Comparison of ENCODE assay signal across 9 cellular contexts in genomic region chr5:172769324-172769597, GRCh38. TPM values are rescaled to one million over a fixed set of nuclear protein-coding genes. Genes with fewer than 3 reads are reported as not detected.
DNase-seq lines count a peak whose midpoint lies in the region; ATAC-seq, FAIRE-seq and TF ChIP-seq lines count a peak whose summit lies in the region.
"Had no signal": no experiment of that assay in that cellular context is flagged by ENCODE, and none has a peak within 500 bp of the region (broad histone marks: within the 10 kb centered on the region; RNA-seq: fewer than 3 reads in every experiment).

No MANE protein-coding gene starts in this region.

- no peaks in the 10 kb centered on the region for H4K20me1 ChIP-seq in fibroblast of lung (ENCODE audit: control insufficient read depth, extremely low read depth, insufficient read depth, low read length)

- H3K36me3 Mint-ChIP-seq in CD4-positive, alpha-beta memory T cell, result peaks cover 29 to 51% of the 10 kb centered on the region in 2 donors

- peak overlapping the region; percentile 95 to 100 (median 99) for H3K27ac Mint-ChIP-seq in CD4-positive, alpha-beta memory T cell

- H3K4me3 ChIP-seq in CD4-positive, alpha-beta memory T cell (ENCODE audit: low read length in 2 of 2), result peak overlapping the region; percentile 83 to 92
- peak overlapping the region; percentile 98 for H3K4me3 ChIP-seq in SJCRH30
- H3K4me3 ChIP-seq in fibroblast of lung (replicated peaks in 1 of 4; ENCODE audit: control extremely low read depth in 1 of 4, insufficient read depth in 1 of 4, low read depth in 3 of 4, low read length in 4 of 4), result peak overlapping the region; percentile 55 to 100 (median 74)
- peak overlapping the region; percentile 99 for H3K4me3 ChIP-seq in parathyroid adenoma (ENCODE audit: low read depth, low read length)

- H2AFZ ChIP-seq in fibroblast of lung (ENCODE audit: low read length) (no peak overlapping the region), parathyroid adenoma (peak overlapping the region; percentile 10)

- H3K79me2 ChIP-seq in fibroblast of lung (ENCODE audit: control insufficient read depth, insufficient read depth, low read length) (peaks cover 36% of the 10 kb centered on the region), parathyroid adenoma (peaks cover 21% of the 10 kb centered on the region)

- CTCF ChIA-PET in CD4-positive, alpha-beta memory T cell (lab: Charles Lee; ENCODE audit: partially characterized antibody), result interaction anchor here (0.6 to 5.3 kb wide), 6 partner anchors 9 to 190 kb away, joined by 3 to 68 read pairs (median 4); partner anchors contain the start of gene RPL26L1

- H3K4me3 Mint-ChIP-seq in CD4-positive, alpha-beta memory T cell, result peak overlapping the region; percentile 86 to 96 (median 94)

- no peak for ATAC-seq in HG03097 (IDR thresholded peaks at IDR 0.05; ENCODE audit: low FRiP score, unreplicated experiment)
- ATAC-seq in HG02678 (IDR thresholded peaks at IDR 0.05; ENCODE audit: unreplicated experiment), result no peak

- H3K9ac ChIP-seq in fibroblast of lung (ENCODE audit: insufficient read depth, low read length) (peak overlapping the region; percentile 99), parathyroid adenoma (peak overlapping the region; percentile 100)

- DNase-seq in CD4-positive, alpha-beta memory T cell, result peak in 1 of 5 donors; percentile 65
- DNase-seq in SJCRH30 (no peak), fibroblast of lung (ENCODE audit: low read depth in 2 of 2) (no peak), D721Med (ENCODE audit: insufficient read length, low spot score) (no peak), H4 (ENCODE audit: low spot score) (no peak)

- peaks cover 71% of the 10 kb centered on the region for H3K4me1 ChIP-seq in CD4-positive, alpha-beta memory T cell (ENCODE audit: insufficient read depth, low read length)
- peaks cover 29% of the 10 kb centered on the region for H3K4me1 ChIP-seq in SJCRH30
- H3K4me1 ChIP-seq in fibroblast of lung (ENCODE audit: control insufficient read depth, extremely low read depth, insufficient read depth, low read length), result peaks cover 20% of the 10 kb centered on the region
- peaks cover 51% of the 10 kb centered on the region for H3K4me1 ChIP-seq in parathyroid adenoma

- H3K9me3 Mint-ChIP-seq in CD4-positive, alpha-beta memory T cell, result peaks cover 0 to 37% (median 0%) of the 10 kb centered on the region in 8 donors

- H3K27me3 Mint-ChIP-seq in CD4-positive, alpha-beta memory T cell, result peaks cover 0 to 4% of the 10 kb centered on the region in 2 donors

- peak overlapping the region; percentile 100 for H3K27ac ChIP-seq in CD4-positive, alpha-beta memory T cell (ENCODE audit: low read depth, low read length)
- H3K27ac ChIP-seq in SJCRH30, result no peak overlapping the region
- peak overlapping the region; percentile 91 for H3K27ac ChIP-seq in fibroblast of lung (ENCODE audit: insufficient read depth, low read length)
- peak overlapping the region; percentile 100 for H3K27ac ChIP-seq in parathyroid adenoma

- H3K27me3 ChIP-seq in CD4-positive, alpha-beta memory T cell (ENCODE audit: insufficient read depth, low read length), result no peaks in the 10 kb centered on the region
- H3K27me3 ChIP-seq in SJCRH30 (no peaks in the 10 kb centered on the region), fibroblast of lung (ENCODE audit: control insufficient read depth, insufficient read depth, low read length) (no peaks in the 10 kb centered on the region), parathyroid adenoma (ENCODE audit: control insufficient read depth, insufficient read depth, low read length) (no peaks in the 10 kb centered on the region)

- intact Hi-C loops in CD4-positive, alpha-beta memory T cell (cut with micrococcal nuclease), result loop anchor here (5.0 kb wide), 1 partner anchor 487 kb away; the partner anchor contains the start of gene UBTD2

- POLR2A ChIA-PET in CD4-positive, alpha-beta memory T cell (lab: Charles Lee; ENCODE audit: partially characterized antibody), result interaction anchor here (0.9 to 5.2 kb wide), 9 partner anchors 9 to 163 kb away, joined by 3 to 114 read pairs (median 44); partner anchors contain the start of gene ERGIC1

- peaks cover 22% of the 10 kb centered on the region for H3K36me3 ChIP-seq in CD4-positive, alpha-beta memory T cell (ENCODE audit: insufficient read depth, low read length)
- H3K36me3 ChIP-seq in SJCRH30 (peaks cover 20% of the 10 kb centered on the region), fibroblast of lung (ENCODE audit: control insufficient read depth, insufficient read depth, low read length) (peaks cover 15% of the 10 kb centered on the region), parathyroid adenoma (ENCODE audit: control insufficient read depth, insufficient read depth, low read length) (peaks cover 25% of the 10 kb centered on the region)

- no peaks in the 10 kb centered on the region for H3K9me3 ChIP-seq in CD4-positive, alpha-beta memory T cell (ENCODE audit: control insufficient read depth in 1 of 2, low read length in 2 of 2)
- H3K9me3 ChIP-seq in SJCRH30 (replicated peaks) (no peaks in the 10 kb centered on the region), fibroblast of lung (ENCODE audit: control insufficient read depth, insufficient read depth, low read depth, low read length) (no peaks in the 10 kb centered on the region), parathyroid adenoma (ENCODE audit: control insufficient read depth, low read length) (no peaks in the 10 kb centered on the region)

- no peak for TF ChIP-seq CTCF in fibroblast of lung (conservative IDR thresholded peaks at IDR 0.05 in 1 of 2, IDR thresholded peaks at IDR 0.05 in 1 of 2; ENCODE audit: low read depth in 1 of 2, low read length in 2 of 2)
- no peak for TF ChIP-seq CTCF in parathyroid adenoma (IDR thresholded peaks at IDR 0.05)
- TF ChIP-seq CTCF in D721Med (IDR thresholded peaks at IDR 0.05; ENCODE audit: insufficient read depth, missing control alignments), result no peak

- peaks cover 57 to 92% (median 67%) of the 10 kb centered on the region in 4 donors for H3K4me1 Mint-ChIP-seq in CD4-positive, alpha-beta memory T cell

- H3K4me2 ChIP-seq in fibroblast of lung (ENCODE audit: extremely low read depth, insufficient read depth, low read length) (peak overlapping the region; percentile 88), parathyroid adenoma (ENCODE audit: low read length) (peak overlapping the region; percentile 99)

- FAIRE-seq in D721Med (lab: Jason Lieb, UNC), result no peak
- FAIRE-seq: urothelium cell line had no signal

RNA-seq across cellular contexts. Expression of gene DUSP1, which starts 1.7 kb away (rescaled TPM):
- 10 to 100 TPM; 18.0 to 18.8 TPM for total RNA-seq in CD4-positive, alpha-beta memory T cell
- 100 to 1,000 TPM; 297 to 879 TPM for polyA plus RNA-seq in CD4-positive, alpha-beta memory T cell
- total RNA-seq in SJCRH30 (2014; rRNA removed; shearing (Covaris generic)), result 18.1 and 19.4 TPM in 2 replicates
- 56.5 and 148 TPM in 2 replicates for total RNA-seq in fibroblast of lung
- polyA plus RNA-seq in fibroblast of lung, result 121 and 291 TPM in 2 replicates
- polyA plus RNA-seq in fibroblast of lung (2012), result 89.4 and 192 TPM in 2 replicates
- polyA minus RNA-seq in fibroblast of lung (ENCODE audit: low replicate concordance), result 200 and 307 TPM in 2 replicates
- 15.8 and 18.5 TPM in 2 replicates for total RNA-seq in H4 (2014; rRNA removed; shearing (Covaris generic))
